ENCODE assay signal across 11 cellular contexts in the genomic region with DNA sequence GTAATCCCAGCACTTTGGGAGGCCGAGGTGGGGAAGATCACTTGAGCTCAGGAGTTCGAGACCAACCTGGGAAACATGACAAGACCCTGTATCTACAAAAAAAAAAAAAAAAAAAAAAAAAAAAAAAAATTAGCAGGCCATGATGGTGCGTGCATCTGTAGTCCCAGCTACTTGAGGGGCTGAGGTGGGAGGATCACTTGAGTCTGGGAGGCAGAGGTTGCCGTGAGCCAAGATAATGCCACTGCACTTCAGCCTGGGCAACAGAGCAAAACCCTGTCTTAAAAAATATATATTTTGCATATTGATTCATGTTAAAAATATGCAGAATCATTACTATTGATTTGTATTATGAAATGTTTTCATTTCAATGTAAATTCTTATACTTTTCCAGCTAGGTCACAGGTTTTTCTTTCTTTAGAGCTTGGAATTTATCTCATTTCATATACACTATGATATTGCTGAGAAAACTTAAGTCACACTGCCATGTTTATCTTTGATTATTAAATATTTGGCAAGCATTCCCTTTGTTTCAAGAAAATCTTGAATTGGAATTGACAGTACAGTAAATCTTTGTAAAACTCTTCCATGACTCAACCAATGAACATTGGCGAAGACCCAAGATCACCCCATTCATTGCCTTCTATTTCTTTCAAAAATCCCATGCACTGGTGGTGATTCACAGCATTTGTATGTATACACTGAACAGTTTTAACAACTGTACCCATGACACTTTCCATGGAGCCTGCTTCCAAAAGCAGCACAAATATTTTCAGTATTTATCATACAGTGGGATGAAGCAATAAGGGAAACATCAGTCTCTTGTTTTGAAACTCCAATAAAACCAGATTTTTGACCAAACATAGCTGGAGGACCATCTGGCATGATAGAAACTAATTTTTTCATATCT.
A peak's percentile ranks its signal among the peaks of the same experiment; 100 is the strongest.
DNase-seq lines count a peak whose midpoint lies in the region; TF ChIP-seq lines count a peak whose summit lies in the region.
"Had no signal": no experiment of that assay in that cellular context is flagged by ENCODE, and none has a peak within 500 bp of the region (broad histone marks: within the 10 kb centered on the region; RNA-seq: fewer than 3 reads in every experiment).

No MANE protein-coding gene starts in this region.

- H3K36me3 ChIP-seq in vagina, result no peaks in the 10 kb centered on the region

- no peak for TF ChIP-seq CTCF in astrocyte of the cerebellum (IDR thresholded peaks at IDR 0.05; ENCODE audit: low read depth, low read length, missing control alignments)
- no peak for TF ChIP-seq CTCF in vagina (IDR thresholded peaks at IDR 0.05)

- H3K27me3 ChIP-seq in vagina, result no peaks in the 10 kb centered on the region

- H3K27ac ChIP-seq in vagina, result peak overlapping the region; percentile 59

- no peak for TF ChIP-seq POLR2A in vagina (IDR thresholded peaks at IDR 0.05)

- in situ Hi-C loops in astrocyte of the cerebellum (cut with HindIII; ENCODE audit: low sequenced_read_pairs), result no loop called here

- H3K4me3 ChIP-seq in astrocyte of the cerebellum (ENCODE audit: low read depth, low read length) (no peak overlapping the region), vagina (no peak overlapping the region)

- H3K4me1 ChIP-seq in vagina, result no peaks in the 10 kb centered on the region

- H3K9me3 ChIP-seq in vagina, result no peaks in the 10 kb centered on the region

- intact Hi-C loops in vagina (cut with DNase I), result loop anchor here (1.0 kb wide), 1 partner anchor 22 kb away; no protein-coding TSS in a partner anchor

- DNase-seq in NCI-H2196 (lab: John Stamatoyannopoulos, UW; ENCODE audit: unreplicated experiment), result peak; percentile 5
- no peak for DNase-seq in NCI-H2196 treated with DMSO at 0.1 percent for 48 hours (lab: John Stamatoyannopoulos, UW; ENCODE audit: unreplicated experiment)
- peak; percentile 100 for DNase-seq in astrocyte of the cerebellum (ENCODE audit: low read depth)
- peak; percentile 99 for DNase-seq in iris pigment epithelial cell (ENCODE audit: low read depth)
- DNase-seq in vagina (ENCODE audit: extremely low spot score in 2 of 2), result no peak
- no peak for DNase-seq in NCI-H1436 treated with DMSO at 0.1 percent for 48 hours (lab: John Stamatoyannopoulos, UW)
- no peak for DNase-seq in stimulated activated CD4-positive, alpha-beta T cell treated with anti-CD3 and anti-CD28 coated beads, Interleukin-2, amount 100 ng/mL, for 24 hours
- no peak for DNase-seq in KG1 (lab: John Stamatoyannopoulos, UW)
- DNase-seq: activated CD4-positive, alpha-beta T cell treated with anti-CD3 and anti-CD28 coated beads, Interleukin-2, amount 10 ng/mL, durations not matched to agents 24 days and 14 days; NCI-H510A treated with DMSO at 0.1 percent for 48 hours; nephron progenitor cell had no signal

Comparison
In these comparisons a context has a peak if more than half of its experiments do, and no peak if none do; other contexts are left out.
1. DNase-seq: peak in NCI-H2196 (single experiment), astrocyte of the cerebellum (single experiment) and iris pigment epithelial cell (single experiment); none in NCI-H2196 treated with DMSO at 0.1 percent for 48 hours (single experiment), vagina (0 of 2), NCI-H1436 treated with DMSO at 0.1 percent for 48 hours (single experiment), stimulated activated CD4-positive, alpha-beta T cell treated with anti-CD3 and anti-CD28 coated beads, Interleukin-2, amount 100 ng/mL, for 24 hours (0 of 2) and KG1 (single experiment).